ENCODE assay signal across 12 cellular contexts in genomic region chr12:107580750-107581529, GRCh38.
DNase-seq lines count a peak whose midpoint lies in the region; ATAC-seq and TF ChIP-seq lines count a peak whose summit lies in the region.
"Had no signal": no experiment of that assay in that cellular context is flagged by ENCODE, and none has a peak within 500 bp of the region (broad histone marks: within the 10 kb centered on the region; RNA-seq: fewer than 3 reads in every experiment).

No MANE protein-coding gene starts in this region.

- peak overlapping the region in 1 of 2 donors; percentile 36 for H3K4me3 ChIP-seq in right atrium auricular region
- H3K4me3 ChIP-seq in fibroblast of the aortic adventitia (ENCODE audit: low read depth, low read length): peak overlapping the region; percentile 28
- peak overlapping the region; percentile 12 to 24 for H3K4me3 ChIP-seq in vagina

- H3K36me3 ChIP-seq in right atrium auricular region (no peaks in the 10 kb centered on the region), vagina (no peaks in the 10 kb centered on the region)
- H3K36me3 ChIP-seq: transverse colon had no signal

- H3K27ac ChIP-seq in right atrium auricular region (no peak overlapping the region), vagina (no peak overlapping the region)
- H3K27ac ChIP-seq: transverse colon, VCaP had no signal

- H3K4me3 Mint-ChIP-seq in mesothelial cell of epicardium: peak overlapping the region; percentile 57
- H3K4me3 Mint-ChIP-seq: activated T-cell treated with anti-CD3 and anti-CD28 coated beads, Interleukin-2, amount 50 U/mL, for 4 hours had no signal

- H3K4me1 Mint-ChIP-seq in mesothelial cell of epicardium: peaks cover 7% of the 10 kb centered on the region

- H3K4me1 ChIP-seq in right atrium auricular region (peaks cover 0 to 9% of the 10 kb centered on the region in 2 donors), vagina (no peaks in the 10 kb centered on the region)
- H3K4me1 ChIP-seq: transverse colon had no signal

- intact Hi-C loops in Right ventricle myocardium inferior (cut with DNase I) (no loop called here), vagina (cut with DNase I) (no loop called here)

- no peaks in the 10 kb centered on the region for H3K9me3 Mint-ChIP-seq in mesothelial cell of epicardium

- no peaks in the 10 kb centered on the region for H3K9me3 ChIP-seq in right atrium auricular region
- H3K9me3 ChIP-seq in vagina: no peaks in the 10 kb centered on the region
- H3K9me3 ChIP-seq: transverse colon had no signal

- no peak for DNase-seq in Right ventricle myocardium inferior (ENCODE audit: missing footprints)
- DNase-seq in right atrium auricular region (ENCODE audit: low spot score): no peak
- DNase-seq in fibroblast of the aortic adventitia (ENCODE audit: low read depth): no peak
- DNase-seq in mesothelial cell of epicardium (ENCODE audit: low spot score in 2 of 2, unreplicated experiment in 2 of 2): peak in 1 of 2 experiments; percentile 48
- no peak for DNase-seq in vagina (ENCODE audit: extremely low spot score in 2 of 2)
- no peak for DNase-seq in mesenteric fat pad (ENCODE audit: low spot score)
- no peak for DNase-seq in NCI-H2081 treated with DMSO at 0.1 percent for 48 hours (lab: John Stamatoyannopoulos, UW)
- no peak for DNase-seq in activated T-cell treated with anti-CD3 and anti-CD28 coated beads for 4 hours
- DNase-seq: activated T-cell treated with anti-CD3 and anti-CD28 coated beads, Interleukin-2, amount 50 U/mL, for 4 hours; NCI-H2107; transverse colon had no signal

- no peaks in the 10 kb centered on the region for H3K36me3 Mint-ChIP-seq in mesothelial cell of epicardium

- peaks cover 83% of the 10 kb centered on the region for H3K27me3 Mint-ChIP-seq in mesothelial cell of epicardium (ENCODE audit: low read depth)

- no peak overlapping the region for H3K27ac Mint-ChIP-seq in mesothelial cell of epicardium

- ATAC-seq in Right ventricle myocardium inferior: peak; percentile 32
- ATAC-seq: activated T-cell treated with anti-CD3 and anti-CD28 coated beads, Interleukin-2, amount 50 U/mL, for 4 hours had no signal

- TF ChIP-seq CTCF in right atrium auricular region (IDR thresholded peaks at IDR 0.05): peak in 1 of 2 donors; percentile 22
- no peak for TF ChIP-seq CTCF in fibroblast of the aortic adventitia (IDR thresholded peaks at IDR 0.05; ENCODE audit: insufficient read depth, low read length)
- TF ChIP-seq CTCF in mesothelial cell of epicardium (IDR thresholded peaks at IDR 0.05; ENCODE audit: unreplicated experiment): no peak
- no peak for TF ChIP-seq CTCF in vagina (IDR thresholded peaks at IDR 0.05)

- TF ChIP-seq POLR2A in vagina (IDR thresholded peaks at IDR 0.05): no peak

- H3K27me3 ChIP-seq in right atrium auricular region (peaks cover 0 to 7% of the 10 kb centered on the region in 2 donors), vagina (no peaks in the 10 kb centered on the region)
